Comparison of ENCODE assay signal across 16 cellular contexts in genomic region chr5:73642296-73642695, GRCh38. TPM values are rescaled to one million over a fixed set of nuclear protein-coding genes. Genes with fewer than 3 reads are reported as not detected.
DNase-seq lines count a peak whose midpoint lies in the region; ATAC-seq, FAIRE-seq and TF ChIP-seq lines count a peak whose summit lies in the region.
"Had no signal": no experiment of that assay in that cellular context is flagged by ENCODE, and none has a peak within 500 bp of the region (broad histone marks: within the 10 kb centered on the region; RNA-seq: fewer than 3 reads in every experiment).

No MANE protein-coding gene starts in this region.

- peak; percentile 73 for FAIRE-seq in D721Med (lab: Jason Lieb, UNC)

- intact Hi-C loops in Panc1 (cut with micrococcal nuclease; ENCODE audit: unreplicated experiment) (no loop called here), left lung (cut with DNase I) (no loop called here), dorsolateral prefrontal cortex (cut with DNase I) (no loop called here)

- H3K4me1 ChIP-seq in Panc1 (ENCODE audit: control insufficient read depth, insufficient read depth, low read length) (peaks cover 62% of the 10 kb centered on the region), left lung (no peaks in the 10 kb centered on the region)

- no peak for TF ChIP-seq CTCF in D721Med (IDR thresholded peaks at IDR 0.05; ENCODE audit: insufficient read depth, missing control alignments)
- no peak for TF ChIP-seq CTCF in Panc1 (IDR thresholded peaks at IDR 0.05)
- TF ChIP-seq CTCF in left lung (IDR thresholded peaks at IDR 0.05), result no peak
- no peak for TF ChIP-seq CTCF in dorsolateral prefrontal cortex (IDR thresholded peaks at IDR 0.05 in 54 of 56, conservative IDR thresholded peaks at IDR 0.05 in 2 of 56; ENCODE audit: low read depth in 1 of 56, partially characterized antibody in 56 of 56)

- POLR2A ChIA-PET in Panc1 (lab: Charles Lee), result no interaction called here

- BruUV-seq in Panc1 (replicated peaks; lab: Mats Ljungman, UMichigan), result no TSS peak

- CTCF ChIA-PET in Panc1 (lab: Charles Lee), result interaction anchor here (1.5 kb wide), 1 partner anchor 9 kb away, joined by 6 read pairs; no protein-coding TSS in a partner anchor

- ATAC-seq in Panc1 (no peak), left lung (no peak), HG03045 (IDR thresholded peaks at IDR 0.05; ENCODE audit: unreplicated experiment) (no peak)

- no peak for DNase-seq in D721Med (ENCODE audit: insufficient read length, low spot score)
- no peak for DNase-seq in Panc1 (ENCODE audit: low read depth, low spot score)
- no peak for DNase-seq in epithelial cell of prostate (ENCODE audit: low read depth, low spot score)
- DNase-seq in renal cortical epithelial cell (ENCODE audit: low read depth), result peak; percentile 88
- DNase-seq in left lung, result no peak
- DNase-seq in dorsolateral prefrontal cortex, result no peak
- no peak for DNase-seq in medulla oblongata (ENCODE audit: extremely low spot score)
- DNase-seq: COR-L47, EL, MV-4-11, NCI-H1417 treated with DMSO at 0.1 percent for 48 hours, NCI-H1930, NCI-H526 treated with DMSO at 0.1 percent for 48 hours, SIG-M5 had no signal

- H3K27me3 ChIP-seq in Panc1 (ENCODE audit: control insufficient read depth, insufficient read depth, low read length), result no peaks in the 10 kb centered on the region
- H3K27me3 ChIP-seq in left lung, result no peaks in the 10 kb centered on the region
- H3K27me3 ChIP-seq in dorsolateral prefrontal cortex, result peaks cover 0 to 3% (median 0%) of the 10 kb centered on the region in 45 donors

- no peaks in the 10 kb centered on the region for H3K9me3 ChIP-seq in Panc1 (ENCODE audit: control insufficient read depth, insufficient read depth, low read depth, low read length)
- H3K9me3 ChIP-seq in left lung, result no peaks in the 10 kb centered on the region

- in situ Hi-C loops in Panc1 (cut with HindIII; ENCODE audit: low pct_unique_long_range_greater_than_20kb, low sequenced_read_pairs), result no loop called here

- H3K36me3 ChIP-seq in Panc1 (ENCODE audit: control insufficient read depth, insufficient read depth, low read length) (no peaks in the 10 kb centered on the region), left lung (no peaks in the 10 kb centered on the region)

- H3K4me3 ChIP-seq in Panc1 (ENCODE audit: low read depth in 2 of 2, low read length in 2 of 2) (no peak overlapping the region; a peak in 1 of 4 replicates), left lung (no peak overlapping the region), dorsolateral prefrontal cortex (no peak overlapping the region)

- H3K27ac ChIP-seq in Panc1 (ENCODE audit: low read length), result peak overlapping the region; percentile 84
- H3K27ac ChIP-seq in epithelial cell of prostate, result peak overlapping the region; percentile 96
- H3K27ac ChIP-seq in left lung, result no peak overlapping the region
- H3K27ac ChIP-seq in dorsolateral prefrontal cortex, result no peak overlapping the region

RNA-seq across cellular contexts. Expression of gene ARHGEF28, which starts 16.3 kb away (rescaled TPM):
- total RNA-seq in Panc1 (2021; ENCODE audit: unreplicated experiment), result 34.8 TPM
- 14.1 TPM for polyA plus RNA-seq in Panc1 (2012; ENCODE audit: insufficient read length)
- total RNA-seq in renal cortical epithelial cell, result 74.5 and 112 TPM in 2 replicates
- 10 to 100 TPM in 1 of 2 donors, 1 to 10 TPM in 1; 8.4 to 10.5 TPM for total RNA-seq in left lung
- 10 to 100 TPM in 117 of 120 experiments, 1 to 10 TPM in 3; 8.0 to 28.4 (median 18.0) TPM for total RNA-seq in dorsolateral prefrontal cortex
- polyA plus RNA-seq: CD14-positive monocyte had no signal

Comparison
In these comparisons a context has a peak if more than half of its experiments do, and no peak if none do; other contexts are left out.
1. H3K27ac ChIP-seq: peak in Panc1 (single experiment) and epithelial cell of prostate (single experiment); none in left lung (0 of 2) and dorsolateral prefrontal cortex (0 of 59).